In the genomic region with DNA sequence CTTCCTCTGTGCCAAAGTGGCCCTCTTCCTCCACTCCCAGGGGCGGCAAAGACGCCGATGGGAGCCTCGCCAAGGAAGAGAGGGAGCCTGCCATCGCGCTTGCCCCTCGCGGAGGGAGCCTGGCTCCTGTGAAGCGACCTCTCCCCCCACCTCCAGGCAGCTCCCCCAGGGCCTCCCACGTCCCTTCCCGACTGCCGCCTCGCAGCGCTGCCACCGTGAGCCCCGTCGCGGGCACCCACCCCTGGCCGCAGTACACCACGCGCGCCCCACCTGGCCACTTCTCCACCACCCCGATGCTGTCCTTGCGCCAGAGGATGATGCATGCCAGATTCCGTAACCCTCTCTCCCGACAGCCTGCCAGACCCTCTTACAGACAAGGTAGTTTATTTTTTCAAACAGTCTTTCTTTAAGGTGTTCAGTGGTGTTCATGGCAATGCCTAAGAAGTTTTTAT, we compare ENCODE assay signal across 1 cellular context.
TF ChIP-seq lines count a peak whose summit lies in the region.

No MANE protein-coding gene starts in this region.

TF ChIP-seq in neural cell, 6 proteins besides CTCF, POLR2A, EP300 and RAD21:
- TF ChIP-seq TAF1 (IDR thresholded peaks at IDR 0.05; ENCODE audit: low read depth) = no peak
- TF ChIP-seq MXI1 (conservative IDR thresholded peaks at IDR 0.05; ENCODE audit: poor library complexity, severe bottlenecking) = no peak
- no peak for TF ChIP-seq POLR2AphosphoS5 (IDR thresholded peaks at IDR 0.05)
- TF ChIP-seq, protein P1, sequence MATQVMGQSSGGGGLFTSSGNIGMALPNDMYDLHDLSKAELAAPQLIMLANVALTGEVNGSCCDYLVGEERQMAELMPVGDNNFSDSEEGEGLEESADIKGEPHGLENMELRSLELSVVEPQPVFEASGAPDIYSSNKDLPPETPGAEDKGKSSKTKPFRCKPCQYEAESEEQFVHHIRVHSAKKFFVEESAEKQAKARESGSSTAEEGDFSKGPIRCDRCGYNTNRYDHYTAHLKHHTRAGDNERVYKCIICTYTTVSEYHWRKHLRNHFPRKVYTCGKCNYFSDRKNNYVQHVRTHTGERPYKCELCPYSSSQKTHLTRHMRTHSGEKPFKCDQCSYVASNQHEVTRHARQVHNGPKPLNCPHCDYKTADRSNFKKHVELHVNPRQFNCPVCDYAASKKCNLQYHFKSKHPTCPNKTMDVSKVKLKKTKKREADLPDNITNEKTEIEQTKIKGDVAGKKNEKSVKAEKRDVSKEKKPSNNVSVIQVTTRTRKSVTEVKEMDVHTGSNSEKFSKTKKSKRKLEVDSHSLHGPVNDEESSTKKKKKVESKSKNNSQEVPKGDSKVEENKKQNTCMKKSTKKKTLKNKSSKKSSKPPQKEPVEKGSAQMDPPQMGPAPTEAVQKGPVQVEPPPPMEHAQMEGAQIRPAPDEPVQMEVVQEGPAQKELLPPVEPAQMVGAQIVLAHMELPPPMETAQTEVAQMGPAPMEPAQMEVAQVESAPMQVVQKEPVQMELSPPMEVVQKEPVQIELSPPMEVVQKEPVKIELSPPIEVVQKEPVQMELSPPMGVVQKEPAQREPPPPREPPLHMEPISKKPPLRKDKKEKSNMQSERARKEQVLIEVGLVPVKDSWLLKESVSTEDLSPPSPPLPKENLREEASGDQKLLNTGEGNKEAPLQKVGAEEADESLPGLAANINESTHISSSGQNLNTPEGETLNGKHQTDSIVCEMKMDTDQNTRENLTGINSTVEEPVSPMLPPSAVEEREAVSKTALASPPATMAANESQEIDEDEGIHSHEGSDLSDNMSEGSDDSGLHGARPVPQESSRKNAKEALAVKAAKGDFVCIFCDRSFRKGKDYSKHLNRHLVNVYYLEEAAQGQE (IDR thresholded peaks at IDR 0.05; ENCODE audit: borderline replicate concordance) = no peak
- TF ChIP-seq EZH2 (IDR thresholded peaks at IDR 0.05; ENCODE audit: borderline replicate concordance, insufficient read depth, low read length, poor library complexity, severe bottlenecking) = no peak
- TF ChIP-seq SMC3 (conservative IDR thresholded peaks at IDR 0.05; ENCODE audit: poor library complexity) = no peak
